In genomic region chr22:19986410-19987341, GRCh38 we compare ENCODE assay signal across 8 cellular contexts. TPM values are rescaled to one million over a fixed set of nuclear protein-coding genes. Genes with fewer than 3 reads are reported as not detected.
DNase-seq lines count a peak whose midpoint lies in the region; TF ChIP-seq lines count a peak whose summit lies in the region.

No MANE protein-coding gene starts in this region.

- TF ChIP-seq CTCF in HFFc6 (IDR thresholded peaks at IDR 0.05): no peak
- TF ChIP-seq CTCF in endodermal cell (conservative IDR thresholded peaks at IDR 0.05): no peak

- H3K27me3 Mint-ChIP-seq in HFFc6 (ENCODE audit: insufficient read depth) (peaks cover 5% of the 10 kb centered on the region; the same call in 1 of the 2 replicates), endodermal cell (ENCODE audit: insufficient read depth) (no peaks in the 10 kb centered on the region)

- peak overlapping the region; percentile 91 for H3K4me3 ChIP-seq in endodermal cell (ENCODE audit: low read length)

- H3K36me3 Mint-ChIP-seq in HFFc6 (ENCODE audit: low read depth) (no peaks in the 10 kb centered on the region), endodermal cell (ENCODE audit: low read depth) (no peaks in the 10 kb centered on the region)

- peaks cover 6% of the 10 kb centered on the region for H3K4me1 ChIP-seq in endodermal cell (ENCODE audit: control insufficient read depth, insufficient read depth, low read length)

- H3K4me1 Mint-ChIP-seq in HFFc6 (ENCODE audit: low read depth) (peaks cover 16% of the 10 kb centered on the region), endodermal cell (peaks cover 2% of the 10 kb centered on the region)

- H3K4me3 Mint-ChIP-seq in HFFc6 (peak overlapping the region; percentile 66), endodermal cell (peak overlapping the region; percentile 67)

- H3K9ac ChIP-seq in endodermal cell (ENCODE audit: extremely low read depth, low read length, poor library complexity, severe bottlenecking): peak overlapping the region; percentile 81

- H3K27me3 ChIP-seq in endodermal cell (ENCODE audit: control insufficient read depth, insufficient read depth, low read length, poor library complexity, severe bottlenecking): no peaks in the 10 kb centered on the region

- H3K36me3 ChIP-seq in endodermal cell (ENCODE audit: control insufficient read depth, insufficient read depth, low read length): no peaks in the 10 kb centered on the region

- 0 to 1% methylated on average over 10 to 61 of the region's 76 CpGs for WGBS in endodermal cell (ENCODE audit: insufficient coverage in 1 of 2, insufficient read length in 1 of 2), 2 experiments

- DNase-seq in COLO668 (lab: John Stamatoyannopoulos, UW; ENCODE audit: unreplicated experiment) (peak; percentile 90), HFFc6 (peak; percentile 57), NCI-H82 (lab: John Stamatoyannopoulos, UW) (peak; percentile 78), endodermal cell (peak; percentile 93), mesenteric fat pad (ENCODE audit: low spot score) (peak; percentile 96), NCI-H187 treated with DMSO at 0.1 percent for 48 hours (lab: John Stamatoyannopoulos, UW) (no peak)
- DNase-seq in activated CD8-positive, alpha-beta memory T cell treated with anti-CD3 and anti-CD28 coated beads, Interleukin-2, amount 50 U/mL, for 4 hours: peak; percentile 49
- peak; percentile 21 for DNase-seq in stimulated activated CD8-positive, alpha-beta memory T cell treated with anti-CD3 and anti-CD28 coated beads, Interleukin-15, amount 100 ng/mL, for 1 hour (ENCODE audit: low read depth)

- peak overlapping the region; percentile 90 for H3K27ac ChIP-seq in endodermal cell (ENCODE audit: low read depth, low read length)

- H3K27ac Mint-ChIP-seq in HFFc6: no peak overlapping the region
- no peak overlapping the region for H3K27ac Mint-ChIP-seq in endodermal cell

- H3K9me3 Mint-ChIP-seq in HFFc6 (no peaks in the 10 kb centered on the region), endodermal cell (no peaks in the 10 kb centered on the region)

- H3K9me3 ChIP-seq in endodermal cell (ENCODE audit: control insufficient read depth, low read length): no peaks in the 10 kb centered on the region

RNA-seq across cellular contexts. Expression of gene ARVCF, which starts 29.9 kb away (rescaled TPM):
- total RNA-seq in HFFc6 (2021; fragmentation: NEBNext Ultra II Directional; extraction: Animal tissue kit (Norgen Biotek cat#: 25700)): 1 to 10 TPM; 1.5 to 3.3 (median 2.0) TPM
- total RNA-seq in endodermal cell (10 to 100 TPM; 48.3 to 61.3 TPM), mesenteric fat pad (5.3 TPM)
- 71.1 TPM for polyA plus RNA-seq in endodermal cell (2013, experiment 1 of 2)
- polyA plus RNA-seq in endodermal cell (2013, experiment 2 of 2): 66.0 TPM

RNA-seq across cellular contexts. Expression of gene TANGO2, which starts 34.2 kb away (rescaled TPM):
- 10 to 100 TPM; 28.5 to 38.0 (median 34.9) TPM for total RNA-seq in HFFc6 (2021; fragmentation: NEBNext Ultra II Directional; extraction: Animal tissue kit (Norgen Biotek cat#: 25700))
- total RNA-seq in endodermal cell (10 to 100 TPM; 19.9 to 21.8 TPM), mesenteric fat pad (34.8 TPM)
- polyA plus RNA-seq in endodermal cell (2013, experiment 1 of 2): 8.5 TPM
- 9.2 TPM for polyA plus RNA-seq in endodermal cell (2013, experiment 2 of 2)

RNA-seq across cellular contexts. Expression of gene TXNRD2, which starts 45.1 kb away (rescaled TPM):
- total RNA-seq in HFFc6 (2021; fragmentation: NEBNext Ultra II Directional; extraction: Animal tissue kit (Norgen Biotek cat#: 25700)): 10 to 100 TPM; 24.8 to 30.6 (median 28.3) TPM
- 10 to 100 TPM in 1 of 2 donors, 1 to 10 TPM in 1; 7.3 to 13.6 TPM for total RNA-seq in endodermal cell
- 11.2 TPM for polyA plus RNA-seq in endodermal cell (2013, experiment 1 of 2)
- 12.2 TPM for polyA plus RNA-seq in endodermal cell (2013, experiment 2 of 2)
- 20.2 TPM for total RNA-seq in mesenteric fat pad

RNA-seq across cellular contexts. Expression of gene COMT, which starts 45.1 kb away (rescaled TPM):
- 100 to 1,000 TPM; 215 to 306 (median 234) TPM for total RNA-seq in HFFc6 (2021; fragmentation: NEBNext Ultra II Directional; extraction: Animal tissue kit (Norgen Biotek cat#: 25700))
- 10 to 100 TPM; 26.6 to 27.8 TPM for total RNA-seq in endodermal cell
- polyA plus RNA-seq in endodermal cell (2013, experiment 1 of 2): 84.5 TPM
- 77.3 TPM for polyA plus RNA-seq in endodermal cell (2013, experiment 2 of 2)
- total RNA-seq in mesenteric fat pad: 144 TPM
